8 cellular contexts compared by ENCODE assay signal in genomic region chrX:102599950-102600579, GRCh38. TPM values are rescaled to one million over a fixed set of nuclear protein-coding genes. Genes with fewer than 3 reads are reported as not detected.
DNase-seq lines count a peak whose midpoint lies in the region; ATAC-seq, FAIRE-seq and TF ChIP-seq lines count a peak whose summit lies in the region.

No MANE protein-coding gene starts in this region.

- H3K27me3 ChIP-seq in foreskin keratinocyte (no peaks in the 10 kb centered on the region), pancreas (peaks cover 0 to 3% (median 0%) of the 10 kb centered on the region in 4 donors)

- FAIRE-seq in pancreas (lab: Jason Lieb, UNC): no peak

- H3K9me3 Mint-ChIP-seq in activated naive CD4-positive, alpha-beta T cell treated with anti-CD3 and anti-CD28 coated beads for 36 hours: no peaks in the 10 kb centered on the region

- CTCF ChIA-PET in activated naive CD4-positive, alpha-beta T cell treated with anti-CD3 and anti-CD28 coated beads for 36 hours (lab: Charles Lee): no interaction called here

- no peaks in the 10 kb centered on the region for H3K27me3 Mint-ChIP-seq in activated naive CD4-positive, alpha-beta T cell treated with anti-CD3 and anti-CD28 coated beads for 36 hours (ENCODE audit: low read depth)

- H3K36me3 ChIP-seq in pancreas: no peaks in the 10 kb centered on the region

- TF ChIP-seq CTCF in VCaP (conservative IDR thresholded peaks at IDR 0.05) (no peak), foreskin keratinocyte (conservative IDR thresholded peaks at IDR 0.05) (peak; percentile 20), pancreas (IDR thresholded peaks at IDR 0.05) (no peak), GM20000 (IDR thresholded peaks at IDR 0.05; ENCODE audit: extremely low read depth, missing control alignments) (no peak)

- ATAC-seq in HG03103 (IDR thresholded peaks at IDR 0.05; ENCODE audit: low read depth, unreplicated experiment) (peak; percentile 6), foreskin keratinocyte (peak; percentile 10), pancreas (peak in 3 of 4 donors; percentile 34 to 59 (median 54))

- H3K36me3 Mint-ChIP-seq in activated naive CD4-positive, alpha-beta T cell treated with anti-CD3 and anti-CD28 coated beads for 36 hours (ENCODE audit: low read depth): peaks cover 14% of the 10 kb centered on the region

- no peaks in the 10 kb centered on the region for H3K4me1 ChIP-seq in foreskin keratinocyte
- H3K4me1 ChIP-seq in pancreas: no peaks in the 10 kb centered on the region

- intact Hi-C loops in activated naive CD4-positive, alpha-beta T cell treated with anti-CD3 and anti-CD28 coated beads for 36 hours (cut with micrococcal nuclease): loop anchor here (1.0 to 10.0 kb wide), 8 partner anchors 52 to 1087 kb away; partner anchors contain the start of genes GPRASP2, MORF4L2, TMSB15A and ZMAT1
- intact Hi-C loops in pancreas (cut with DNase I): loop anchor here in 1 of 3 donors (10.0 kb wide), 1 partner anchor 245 kb away; no protein-coding TSS in a partner anchor

- H3K27ac ChIP-seq in VCaP (peak overlapping the region; percentile 64), foreskin keratinocyte (peak overlapping the region; percentile 81), pancreas (peak overlapping the region; percentile 29 to 79 (median 59))

- peaks cover 33% of the 10 kb centered on the region for H3K4me1 Mint-ChIP-seq in activated naive CD4-positive, alpha-beta T cell treated with anti-CD3 and anti-CD28 coated beads for 36 hours (ENCODE audit: low read depth)

- no peak for DNase-seq in activated naive CD4-positive, alpha-beta T cell treated with anti-CD3 and anti-CD28 coated beads for 36 hours
- no peak for DNase-seq in activated naive CD4-positive, alpha-beta T cell treated with Interleukin-2 at 50 U/mL for 16 hours
- peak in 1 of 2 donors; percentile 8 for DNase-seq in foreskin keratinocyte
- DNase-seq in pancreas: no peak
- no peak for DNase-seq in GM20000 (ENCODE audit: low spot score)
- no peak for DNase-seq in effector CD8-positive, alpha-beta T cell (lab: John Stamatoyannopoulos, UW)

- H3K27ac Mint-ChIP-seq in activated naive CD4-positive, alpha-beta T cell treated with anti-CD3 and anti-CD28 coated beads for 36 hours: peak overlapping the region; percentile 96

- peak overlapping the region; percentile 23 to 47 (median 34) for H3K4me3 ChIP-seq in pancreas

- H3K9me3 ChIP-seq in pancreas: no peaks in the 10 kb centered on the region

- peak overlapping the region; percentile 100 for H3K4me3 Mint-ChIP-seq in activated naive CD4-positive, alpha-beta T cell treated with anti-CD3 and anti-CD28 coated beads for 36 hours

- WGBS in pancreas, 2 donors: 3 to 20% methylated on average over 6 of the region's 6 CpGs

RNA-seq across cellular contexts. Expression of gene ARMCX5, which starts 0.8 kb away (rescaled TPM):
- total RNA-seq in activated naive CD4-positive, alpha-beta T cell treated with anti-CD3 and anti-CD28 coated beads for 36 hours: 10 to 100 TPM in 1 of 2 experiments, 1 to 10 TPM in 1; 9.5 to 11.4 TPM
- total RNA-seq in foreskin keratinocyte (7.7 and 11.1 TPM in 2 replicates), pancreas (10 to 100 TPM in 1 of 6 donors, 1 to 10 TPM in 5; 6.1 to 10.4 (median 8.0) TPM)
- polyA plus RNA-seq in foreskin keratinocyte (3.4 and 3.6 TPM in 2 replicates), pancreas (1 to 10 TPM; 5.5 to 9.8 TPM)

RNA-seq across cellular contexts. Expression of gene GPRASP1, which starts 51.2 kb away (rescaled TPM):
- 1 to 10 TPM; 3.5 to 4.0 TPM for total RNA-seq in activated naive CD4-positive, alpha-beta T cell treated with anti-CD3 and anti-CD28 coated beads for 36 hours
- total RNA-seq in foreskin keratinocyte: 0.46 and 0.51 TPM in 2 replicates
- 0.10 and 0.12 TPM in 2 replicates for polyA plus RNA-seq in foreskin keratinocyte
- 1 to 10 TPM; 1.4 to 4.0 (median 3.1) TPM for total RNA-seq in pancreas
- polyA plus RNA-seq in pancreas: 10 to 100 TPM in 1 of 2 donors, 1 to 10 TPM in 1; 6.6 to 15.8 TPM
